In genomic region chr1:232590742-232591082, GRCh38 we compare ENCODE assay signal across 9 cellular contexts. TPM values are rescaled to one million over a fixed set of nuclear protein-coding genes. Genes with fewer than 3 reads are reported as not detected.
A peak's percentile ranks its signal among the peaks of the same experiment; 100 is the strongest.
DNase-seq lines count a peak whose midpoint lies in the region; ATAC-seq and TF ChIP-seq lines count a peak whose summit lies in the region.
"Had no signal": no experiment of that assay in that cellular context is flagged by ENCODE, and none has a peak within 500 bp of the region (broad histone marks: within the 10 kb centered on the region; RNA-seq: fewer than 3 reads in every experiment).

No MANE protein-coding gene starts in this region.

- H3K9me3 ChIP-seq in adrenal gland (replicated peaks in 1 of 3) (no peaks in the 10 kb centered on the region), spleen (no peaks in the 10 kb centered on the region), T-helper 17 cell (ENCODE audit: control insufficient read depth, low read length, poor library complexity, severe bottlenecking) (no peaks in the 10 kb centered on the region)
- H3K9me3 ChIP-seq in CD4-positive, alpha-beta T cell (ENCODE audit: control insufficient read depth, low read length) = no peaks in the 10 kb centered on the region

- H3K4me3 Mint-ChIP-seq in CD4-positive, alpha-beta T cell = no peak overlapping the region
- no peak overlapping the region for H3K4me3 Mint-ChIP-seq in T-helper 17 cell
- H3K4me3 Mint-ChIP-seq: nephron had no signal

- intact Hi-C loops in adrenal gland (cut with DNase I) = no loop called here
- intact Hi-C loops in spleen (cut with DNase I; ENCODE audit: low total_unique reads) = no loop called here
- intact Hi-C loops in CD4-positive, alpha-beta T cell (cut with DNase I, micrococcal nuclease) = no loop called here

- peaks cover 5% of the 10 kb centered on the region for H3K4me1 Mint-ChIP-seq in CD4-positive, alpha-beta T cell (ENCODE audit: low read depth)
- H3K4me1 Mint-ChIP-seq in T-helper 17 cell = peaks cover 6% of the 10 kb centered on the region

- WGBS in adrenal gland, 4 donors = 67 to 88% (median 76%) methylated on average over 5 of the region's 5 CpGs
- 55 to 68% (median 66%) methylated on average over 5 of the region's 5 CpGs for WGBS in spleen, 5 donors

- ATAC-seq in GM19395 (IDR thresholded peaks at IDR 0.05; ENCODE audit: unreplicated experiment) (peak; percentile 87), HG02943 (IDR thresholded peaks at IDR 0.05; ENCODE audit: low read depth, unreplicated experiment) (peak; percentile 81), T-helper 17 cell (no peak)
- ATAC-seq in CD4-positive, alpha-beta T cell (ENCODE audit: poor library complexity) = no peak

- H3K27me3 ChIP-seq in adrenal gland (no peaks in the 10 kb centered on the region), spleen (replicated peaks in 1 of 7) (no peaks in the 10 kb centered on the region)
- no peaks in the 10 kb centered on the region for H3K27me3 ChIP-seq in CD4-positive, alpha-beta T cell (ENCODE audit: control insufficient read depth, insufficient read depth, low read length)

- no peaks in the 10 kb centered on the region for H3K36me3 ChIP-seq in adrenal gland (replicated peaks in 1 of 2)
- H3K36me3 ChIP-seq in spleen = no peaks in the 10 kb centered on the region

- H3K4me1 ChIP-seq in adrenal gland (replicated peaks in 1 of 2) = peaks cover 0 to 12% of the 10 kb centered on the region in 2 donors
- H3K4me1 ChIP-seq in spleen = peaks cover 12 to 46% (median 27%) of the 10 kb centered on the region in 6 donors

- H3K36me3 Mint-ChIP-seq in CD4-positive, alpha-beta T cell (ENCODE audit: low read depth) = no peaks in the 10 kb centered on the region
- no peaks in the 10 kb centered on the region for H3K36me3 Mint-ChIP-seq in T-helper 17 cell (ENCODE audit: low read depth)

- DNase-seq in adrenal gland = no peak
- DNase-seq in spleen = no peak
- DNase-seq in T-helper 2 cell = no peak
- DNase-seq in CD4-positive, alpha-beta T cell = no peak
- no peak for DNase-seq in NK-92 treated with Interleukin-12 subunit alpha and Interleukin-12 subunit beta, amount 100 ng/mL, for 24 hours (lab: John Stamatoyannopoulos, UW)
- no peak for DNase-seq in T-helper 17 cell

- no peak overlapping the region for H3K4me3 ChIP-seq in adrenal gland
- no peak overlapping the region for H3K4me3 ChIP-seq in spleen

- no peaks in the 10 kb centered on the region for H3K9me3 Mint-ChIP-seq in CD4-positive, alpha-beta T cell
- H3K9me3 Mint-ChIP-seq: nephron had no signal

- no peak overlapping the region for H3K27ac Mint-ChIP-seq in CD4-positive, alpha-beta T cell
- no peak overlapping the region for H3K27ac Mint-ChIP-seq in T-helper 17 cell

- TF ChIP-seq CTCF in adrenal gland (IDR thresholded peaks at IDR 0.05) = no peak
- no peak for TF ChIP-seq CTCF in spleen (IDR thresholded peaks at IDR 0.05 in 8 of 11, conservative IDR thresholded peaks at IDR 0.05 in 3 of 11)
- no peak for TF ChIP-seq CTCF in CD4-positive, alpha-beta T cell (IDR thresholded peaks at IDR 0.05)

- CTCF ChIA-PET in CD4-positive, alpha-beta T cell (lab: Charles Lee) = no interaction called here

- H3K27ac ChIP-seq in adrenal gland (peak overlapping the region in 3 of 5 donors; percentile 29 to 64 (median 58)), spleen (peak overlapping the region in 6 of 8 donors; percentile 67 to 86 (median 83))
- H3K27ac ChIP-seq in CD4-positive, alpha-beta T cell (ENCODE audit: low read depth, low read length) = no peak overlapping the region

- TF ChIP-seq POLR2A in adrenal gland (IDR thresholded peaks at IDR 0.05) (no peak), spleen (IDR thresholded peaks at IDR 0.05) (no peak)

- POLR2A ChIA-PET in CD4-positive, alpha-beta T cell (lab: Charles Lee) = interaction anchor here (1.8 kb wide), 1 partner anchor 12 kb away, joined by 5 read pairs; no protein-coding TSS in a partner anchor

- no peaks in the 10 kb centered on the region for H3K27me3 Mint-ChIP-seq in CD4-positive, alpha-beta T cell
- no peaks in the 10 kb centered on the region for H3K27me3 Mint-ChIP-seq in T-helper 17 cell

RNA-seq across cellular contexts. Expression of gene SIPA1L2, which starts 39.2 kb away (rescaled TPM):
- total RNA-seq in adrenal gland (10 to 100 TPM in 5 of 8 donors, 1 to 10 TPM in 3; 8.3 to 15.9 (median 10.8) TPM), spleen (10 to 100 TPM; 18.4 to 67.7 (median 34.6) TPM), T-helper 17 cell (1 to 10 TPM; 1.3 to 3.3 TPM)
- polyA plus RNA-seq in adrenal gland (10 to 100 TPM in 1 of 3 donors, 1 to 10 TPM in 2; 5.5 to 11.6 (median 6.2) TPM), spleen (1 to 10 TPM; 1.1 to 5.3 (median 2.3) TPM)
- 1 to 10 TPM; 1.8 to 1.9 TPM for total RNA-seq in CD4-positive, alpha-beta T cell

Comparison
In these comparisons a context has a peak if more than half of its experiments do, and no peak if none do; other contexts are left out.
1. ATAC-seq: peak in GM19395 (single experiment) and HG02943 (single experiment); none in CD4-positive, alpha-beta T cell (single experiment) and T-helper 17 cell (single experiment).